ENCODE assay signal across 8 cellular contexts in genomic region chr1:1614954-1615255, GRCh38. TPM values are rescaled to one million over a fixed set of nuclear protein-coding genes. Genes with fewer than 3 reads are reported as not detected.
DNase-seq lines count a peak whose midpoint lies in the region; ATAC-seq, FAIRE-seq and TF ChIP-seq lines count a peak whose summit lies in the region.

No MANE protein-coding gene starts in this region.

- no peak for DNase-seq in A549 (ENCODE audit: low read depth in 1 of 2, low spot score in 1 of 2)
- DNase-seq in chondrocyte (ENCODE audit: low spot score), result no peak
- no peak for DNase-seq in CD1c-positive myeloid dendritic cell (ENCODE audit: extremely low spot score)
- no peak for DNase-seq in central memory CD4-positive, alpha-beta T cell
- no peak for DNase-seq in posterior vena cava (ENCODE audit: low spot score)
- no peak for DNase-seq in GM13977 (ENCODE audit: low spot score)

- TF ChIP-seq RAD21 in A549 (conservative IDR thresholded peaks at IDR 0.05 in 1 of 2, IDR thresholded peaks at IDR 0.05 in 1 of 2), result no peak
- no peak for TF ChIP-seq RAD21 in Ishikawa (IDR thresholded peaks at IDR 0.05; ENCODE audit: low read depth)

- intact Hi-C loops in posterior vena cava (cut with DNase I), result no loop called here

- POLR2A ChIA-PET in A549 (lab: Yijun Ruan, JAX), result interaction anchor here (0.6 kb wide), 1 partner anchor 45 kb away, joined by 9 read pairs; no protein-coding TSS in a partner anchor

- H3K4me3 ChIP-seq in A549, result peak overlapping the region; percentile 79
- peak overlapping the region; percentile 73 to 90 for H3K4me3 ChIP-seq in muscle layer of duodenum (ENCODE audit: low read depth in 1 of 2, low read length in 2 of 2)

- H3K4me3 Mint-ChIP-seq in chondrocyte (ENCODE audit: unreplicated experiment), result peak overlapping the region; percentile 93

- peak overlapping the region; percentile 92 for H3K27ac Mint-ChIP-seq in chondrocyte (ENCODE audit: unreplicated experiment)

- H3K27me3 ChIP-seq in muscle layer of duodenum (ENCODE audit: low read depth, low read length), result no peaks in the 10 kb centered on the region

- CTCF ChIA-PET in A549 (lab: Yijun Ruan, JAX), result interaction anchor here (2.7 kb wide), 1 partner anchor 17 kb away, joined by 9 read pairs; no protein-coding TSS in a partner anchor

- no peak; a peak in 2 of 6 replicates for ATAC-seq in A549

- 0% methylated on average over 19 of the region's 23 CpGs for WGBS in A549 (ENCODE audit: missing lambda C conversion rate)

- no peaks in the 10 kb centered on the region for H3K27me3 Mint-ChIP-seq in chondrocyte (ENCODE audit: low read depth)

- no peak for FAIRE-seq in A549 (lab: Jason Lieb, UNC)

- no peaks in the 10 kb centered on the region for H3K9me3 ChIP-seq in A549
- H3K9me3 ChIP-seq in muscle layer of duodenum (ENCODE audit: control insufficient read depth in 1 of 2, low read length in 2 of 2), result no peaks in the 10 kb centered on the region

- TF ChIP-seq CTCF in A549 (IDR thresholded peaks at IDR 0.05), result no peak
- TF ChIP-seq CTCF in chondrocyte (IDR thresholded peaks at IDR 0.05), result no peak
- no peak for TF ChIP-seq CTCF in GM13977 (IDR thresholded peaks at IDR 0.05; ENCODE audit: extremely low read depth, insufficient read depth, missing control alignments)

- peaks cover 17% of the 10 kb centered on the region for H3K4me1 ChIP-seq in A549
- H3K4me1 ChIP-seq in muscle layer of duodenum (ENCODE audit: control insufficient read depth in 1 of 2, insufficient read depth in 2 of 2, low read length in 2 of 2), result peaks cover 6 to 41% of the 10 kb centered on the region in 2 donors

- peaks cover 7 to 10% of the 10 kb centered on the region in 2 donors for H3K36me3 ChIP-seq in muscle layer of duodenum (ENCODE audit: control insufficient read depth in 1 of 2, insufficient read depth in 2 of 2, low read length in 2 of 2)

- TF ChIP-seq EP300 in A549 (IDR thresholded peaks at IDR 0.05) (no peak), Ishikawa (IDR thresholded peaks at IDR 0.05; ENCODE audit: borderline replicate concordance) (no peak)

- H3K27ac ChIP-seq in A549 (peak overlapping the region; percentile 98 to 99), muscle layer of duodenum (ENCODE audit: low read length) (peak overlapping the region; percentile 90)

- peaks cover 4% of the 10 kb centered on the region for H3K36me3 Mint-ChIP-seq in chondrocyte (ENCODE audit: low read depth)

- no peaks in the 10 kb centered on the region for H3K9me3 Mint-ChIP-seq in chondrocyte (ENCODE audit: low read depth)

- peaks cover 31% of the 10 kb centered on the region for H3K4me1 Mint-ChIP-seq in chondrocyte (ENCODE audit: low read depth)

- no peak for TF ChIP-seq POLR2A in A549 (IDR thresholded peaks at IDR 0.05; ENCODE audit: low read length)

- peak overlapping the region; percentile 89 for H3K4me2 ChIP-seq in A549

- in situ Hi-C loops in GM13977 (cut with MboI; ENCODE audit: low pct_unique_long_range_greater_than_20kb, low sequenced_read_pairs, unreplicated experiment), result no loop called here

TF ChIP-seq in A549, 52 proteins besides CTCF, POLR2A, EP300 and RAD21:
- TF ChIP-seq RARB (CRISPR knock-in tag; IDR thresholded peaks at IDR 0.05), result no peak
- no peak for TF ChIP-seq HOXB13 (CRISPR knock-in tag; IDR thresholded peaks at IDR 0.05; ENCODE audit: low read depth)
- no peak for TF ChIP-seq ZFP36 (IDR thresholded peaks at IDR 0.05; ENCODE audit: borderline replicate concordance, partially characterized antibody)
- TF ChIP-seq CEBPB (IDR thresholded peaks at IDR 0.05), result no peak
- TF ChIP-seq HMGXB4 (CRISPR knock-in tag; IDR thresholded peaks at IDR 0.05; ENCODE audit: borderline replicate concordance), result no peak
- TF ChIP-seq HES2 (IDR thresholded peaks at IDR 0.05), result no peak

TF ChIP-seq in Ishikawa, 13 proteins besides CTCF, POLR2A, EP300 and RAD21:
- TF ChIP-seq EGR1 (IDR thresholded peaks at IDR 0.05), result no peak
- TF ChIP-seq NFIC (IDR thresholded peaks at IDR 0.05), result no peak
- no peak for TF ChIP-seq YY1 (IDR thresholded peaks at IDR 0.05; ENCODE audit: low read depth)
- peak; percentile 9; the same call in 1 of the 2 replicates for TF ChIP-seq TAF1 (IDR thresholded peaks at IDR 0.05; ENCODE audit: low read depth)
TF ChIP-seq in Ishikawa: peak in this region for 1.

RNA-seq across cellular contexts. Expression of gene MIB2, which starts 0.4 kb away (rescaled TPM):
- 4.9 and 5.1 TPM in 2 replicates for polyA plus RNA-seq in A549 (2011; rRNA removed)
- polyA plus RNA-seq in A549 (2012; cell fraction: cytosol; rRNA removed), result 16.6 and 23.4 TPM in 2 replicates
- 132 and 216 TPM in 2 replicates for polyA plus RNA-seq in A549 (2012; cell fraction: nucleus; rRNA removed)
- polyA plus RNA-seq in A549 (2017; fragmentation: RNase III; extraction: RNeasy Plus Mini Kit Qiagen cat#74134 plus additional on column Dnase treatment), result 15.7 to 21.9 TPM (median 20.0 TPM) in 3 replicates
- polyA minus RNA-seq in A549 (2011; rRNA and poly(A)+ RNA removed), result 4.6 and 6.2 TPM in 2 replicates
- total RNA-seq in chondrocyte, result 73.8 to 86.7 TPM (median 76.4 TPM) in 3 replicates
- 10 to 100 TPM; 29.4 to 35.9 TPM for total RNA-seq in posterior vena cava

RNA-seq across cellular contexts. Expression of gene FNDC10, which starts 15.0 kb away (rescaled TPM):
- polyA plus RNA-seq in A549 (2011; rRNA removed) (0.56 and 0.77 TPM in 2 replicates), A549 (2017; fragmentation: RNase III; extraction: RNeasy Plus Mini Kit Qiagen cat#74134 plus additional on column Dnase treatment) (2.7 to 4.2 TPM (median 4.0 TPM) in 3 replicates)
- polyA plus RNA-seq in A549 (2012; cell fraction: cytosol; rRNA removed), result 2.5 and 4.5 TPM in 2 replicates
- polyA plus RNA-seq in A549 (2012; cell fraction: nucleus; rRNA removed), result 3.3 and 3.9 TPM in 2 replicates
- 0.54 and 0.92 TPM in 2 replicates for polyA minus RNA-seq in A549 (2011; rRNA and poly(A)+ RNA removed)
- total RNA-seq in chondrocyte (23.3 to 32.6 TPM (median 24.8 TPM) in 3 replicates), posterior vena cava (1 to 10 TPM; 1.2 to 3.6 TPM)

RNA-seq across cellular contexts. Expression of gene MMP23B, which starts 17.1 kb away (rescaled TPM):
- polyA plus RNA-seq in A549 (2011; rRNA removed), result not detected in 2 replicates
- polyA plus RNA-seq in A549 (2012; cell fraction: cytosol; rRNA removed), result 0.45 and 0.52 TPM in 2 replicates
- polyA plus RNA-seq in A549 (2012; cell fraction: nucleus; rRNA removed), result 3.9 and 4.0 TPM in 2 replicates
- polyA plus RNA-seq in A549 (2017; fragmentation: RNase III; extraction: RNeasy Plus Mini Kit Qiagen cat#74134 plus additional on column Dnase treatment), result 0.66 to 1.0 TPM (median 0.84 TPM) in 3 replicates
- 0.50 TPM in 1 of 2 replicates, not detected in the other for polyA minus RNA-seq in A549 (2011; rRNA and poly(A)+ RNA removed)
- total RNA-seq in chondrocyte, result 18.3 to 71.4 TPM (median 68.7 TPM) in 3 replicates
- total RNA-seq in posterior vena cava, result 10 to 100 TPM; 36.1 to 78.5 TPM

RNA-seq across cellular contexts. Expression of gene SSU72, which starts 40.2 kb away (rescaled TPM):
- 80.4 and 101 TPM in 2 replicates for polyA plus RNA-seq in A549 (2011; rRNA removed)
- 81.9 and 83.1 TPM in 2 replicates for polyA plus RNA-seq in A549 (2012; cell fraction: cytosol; rRNA removed)
- polyA plus RNA-seq in A549 (2012; cell fraction: nucleus; rRNA removed), result 55.0 and 77.6 TPM in 2 replicates
- 75.1 to 78.3 TPM (median 75.3 TPM) in 3 replicates for polyA plus RNA-seq in A549 (2017; fragmentation: RNase III; extraction: RNeasy Plus Mini Kit Qiagen cat#74134 plus additional on column Dnase treatment)
- polyA minus RNA-seq in A549 (2011; rRNA and poly(A)+ RNA removed), result 64.7 and 66.7 TPM in 2 replicates
- total RNA-seq in chondrocyte, result 99.7 to 129 TPM (median 100 TPM) in 3 replicates
- total RNA-seq in posterior vena cava, result 10 to 100 TPM; 60.7 to 66.0 TPM

RNA-seq across cellular contexts. Expression of gene CDK11B, which starts 43.9 kb away (rescaled TPM):
- 7.6 and 11.3 TPM in 2 replicates for polyA plus RNA-seq in A549 (2011; rRNA removed)
- polyA plus RNA-seq in A549 (2012; cell fraction: cytosol; rRNA removed), result 11.0 and 12.3 TPM in 2 replicates
- polyA plus RNA-seq in A549 (2012; cell fraction: nucleus; rRNA removed), result 22.1 and 34.8 TPM in 2 replicates
- 33.8 to 35.0 TPM (median 33.8 TPM) in 3 replicates for polyA plus RNA-seq in A549 (2017; fragmentation: RNase III; extraction: RNeasy Plus Mini Kit Qiagen cat#74134 plus additional on column Dnase treatment)
- polyA minus RNA-seq in A549 (2011; rRNA and poly(A)+ RNA removed), result 4.3 and 4.8 TPM in 2 replicates
- 21.1 to 24.2 TPM (median 21.8 TPM) in 3 replicates for total RNA-seq in chondrocyte
- 10 to 100 TPM; 19.4 to 24.3 TPM for total RNA-seq in posterior vena cava
